ENCODE assay signal across 16 cellular contexts in genomic region chr19:31553844-31554215, GRCh38.
DNase-seq lines count a peak whose midpoint lies in the region; ATAC-seq and TF ChIP-seq lines count a peak whose summit lies in the region.
"Had no signal": no experiment of that assay in that cellular context is flagged by ENCODE, and none has a peak within 500 bp of the region (broad histone marks: within the 10 kb centered on the region; RNA-seq: fewer than 3 reads in every experiment).

No MANE protein-coding gene starts in this region.

- H3K4me1 Mint-ChIP-seq in immature natural killer cell = no peaks in the 10 kb centered on the region
- H3K4me1 Mint-ChIP-seq: CD14-positive monocyte had no signal

- H3K9me2 ChIP-seq in hepatocyte (replicated peaks; ENCODE audit: insufficient read depth) (no peaks in the 10 kb centered on the region), OCI-LY7 (ENCODE audit: insufficient read depth, low read length) (no peaks in the 10 kb centered on the region)

- H3K4me3 Mint-ChIP-seq in immature natural killer cell = no peak overlapping the region
- H3K4me3 Mint-ChIP-seq: CD14-positive monocyte had no signal

- H3K9me3 Mint-ChIP-seq in immature natural killer cell = peaks cover 0 to 1% (median 0%) of the 10 kb centered on the region in 6 donors

- peaks cover 5 to 9% (median 7%) of the 10 kb centered on the region in 3 donors for H3K27me3 Mint-ChIP-seq in immature natural killer cell (ENCODE audit: low read depth in 3 of 3)

- intact Hi-C loops in heart right ventricle (cut with DNase I) = loop anchor here in 1 of 10 donors (10.0 kb wide), 1 partner anchor 859 kb away; no protein-coding TSS in a partner anchor
- intact Hi-C loops in cardiac septum (cut with DNase I) = no loop called here
- intact Hi-C loops in stomach (cut with DNase I; ENCODE audit: low total_unique reads) = no loop called here
- intact Hi-C loops in OCI-LY7 (cut with micrococcal nuclease; ENCODE audit: unreplicated experiment) = no loop called here
- intact Hi-C loops in uterus (cut with DNase I; ENCODE audit: low total_unique reads) = no loop called here

- CTCF ChIA-PET in OCI-LY7 (lab: Charles Lee; ENCODE audit: unreplicated experiment) = no interaction called here

- no peaks in the 10 kb centered on the region for H3K36me3 ChIP-seq in heart right ventricle
- H3K36me3 ChIP-seq in hepatocyte (replicated peaks; ENCODE audit: insufficient read depth, low read depth) = no peaks in the 10 kb centered on the region
- H3K36me3 ChIP-seq in stomach = no peaks in the 10 kb centered on the region
- H3K36me3 ChIP-seq in OCI-LY7 (ENCODE audit: insufficient read depth, low read length) = no peaks in the 10 kb centered on the region
- H3K36me3 ChIP-seq in uterus = no peaks in the 10 kb centered on the region

- DNase-seq in heart right ventricle (peak in 1 of 2 donors; percentile 17), cardiac septum (ENCODE audit: low spot score) (no peak), hepatocyte (ENCODE audit: low spot score) (peak; percentile 12), stomach (no peak), OCI-LY7 (ENCODE audit: low spot score) (no peak), immature natural killer cell (no peak), uterus (no peak)
- DNase-seq in effector CD4-positive, alpha-beta T cell = no peak
- DNase-seq: H7, KBM-7, NCI-H1436, NCI-H2029, NCI-H2171 treated with DMSO at 0.1 percent for 48 hours, NCI-H446 treated with DMSO at 0.1 percent for 48 hours, RPMI8226 had no signal

- H3K27ac ChIP-seq in heart right ventricle (no peak overlapping the region), hepatocyte (no peak overlapping the region), stomach (peak overlapping the region in 3 of 5 donors; percentile 16 to 52 (median 41)), OCI-LY7 (ENCODE audit: low read depth, low read length, poor library complexity, severe bottlenecking) (no peak overlapping the region), uterus (no peak overlapping the region)

- 63 to 67% methylated on average over 8 of the region's 8 CpGs for WGBS in heart right ventricle, 2 donors
- WGBS in hepatocyte (ENCODE audit: low lambda C conversion rate, missing lambda C conversion rate) = 66% methylated on average over 8 of the region's 8 CpGs
- WGBS in stomach, 5 donors = 39 to 49% (median 47%) methylated on average over 8 of the region's 8 CpGs

- no peaks in the 10 kb centered on the region for H4K20me1 ChIP-seq in hepatocyte (ENCODE audit: insufficient read depth, poor library complexity, severe bottlenecking)
- H4K20me1 ChIP-seq in OCI-LY7 (ENCODE audit: insufficient read depth, low read length) = no peaks in the 10 kb centered on the region

- H3K27me3 ChIP-seq in heart right ventricle (peaks cover 0 to 22% (median 0%) of the 10 kb centered on the region in 7 donors), hepatocyte (no peaks in the 10 kb centered on the region), stomach (no peaks in the 10 kb centered on the region), uterus (no peaks in the 10 kb centered on the region)

- H3K4me3 ChIP-seq in heart right ventricle (no peak overlapping the region), hepatocyte (no peak overlapping the region), stomach (no peak overlapping the region), OCI-LY7 (ENCODE audit: low read depth, low read length, poor library complexity, severe bottlenecking) (no peak overlapping the region), uterus (no peak overlapping the region)

- POLR2A ChIA-PET in OCI-LY7 (lab: Charles Lee) = interaction anchor here (0.6 kb wide), 1 partner anchor 573 kb away, joined by 5 read pairs; no protein-coding TSS in a partner anchor

- TF ChIP-seq EP300 in stomach (IDR thresholded peaks at IDR 0.05) = no peak

- H3K4me2 ChIP-seq in hepatocyte (no peak overlapping the region), OCI-LY7 (ENCODE audit: low read length) (no peak overlapping the region)

- no peaks in the 10 kb centered on the region for H3K36me3 Mint-ChIP-seq in immature natural killer cell
- H3K36me3 Mint-ChIP-seq: CD14-positive monocyte had no signal

- TF ChIP-seq POLR2A in stomach (IDR thresholded peaks at IDR 0.05) = no peak
- TF ChIP-seq POLR2A in uterus (IDR thresholded peaks at IDR 0.05) = no peak

- no peaks in the 10 kb centered on the region for H3K79me2 ChIP-seq in hepatocyte
- no peaks in the 10 kb centered on the region for H3K79me2 ChIP-seq in OCI-LY7 (ENCODE audit: insufficient read depth, low read depth, low read length)

- no peaks in the 10 kb centered on the region for H3K4me1 ChIP-seq in heart right ventricle
- H3K4me1 ChIP-seq in hepatocyte (ENCODE audit: insufficient read depth) = no peaks in the 10 kb centered on the region
- H3K4me1 ChIP-seq in stomach = no peaks in the 10 kb centered on the region
- no peaks in the 10 kb centered on the region for H3K4me1 ChIP-seq in OCI-LY7 (ENCODE audit: insufficient read depth, low read length, poor library complexity, severe bottlenecking)
- H3K4me1 ChIP-seq in uterus = no peaks in the 10 kb centered on the region

- H2AFZ ChIP-seq in hepatocyte = no peak overlapping the region
- no peak overlapping the region for H2AFZ ChIP-seq in OCI-LY7 (ENCODE audit: low read length)

- no peak overlapping the region for H3K27ac Mint-ChIP-seq in immature natural killer cell
- H3K27ac Mint-ChIP-seq: CD14-positive monocyte had no signal

- TF ChIP-seq CTCF in heart right ventricle (IDR thresholded peaks at IDR 0.05) = no peak
- no peak for TF ChIP-seq CTCF in hepatocyte (IDR thresholded peaks at IDR 0.05; ENCODE audit: poor library complexity)
- TF ChIP-seq CTCF in stomach (IDR thresholded peaks at IDR 0.05) = no peak
- no peak for TF ChIP-seq CTCF in OCI-LY7 (conservative IDR thresholded peaks at IDR 0.05; ENCODE audit: low read length)
- no peak for TF ChIP-seq CTCF in uterus (IDR thresholded peaks at IDR 0.05)

- BruUV-seq in OCI-LY7 (replicated peaks; lab: Mats Ljungman, UMichigan) = no TSS peak

- peak in 7 of 8 donors; percentile 30 to 65 (median 53) for ATAC-seq in heart right ventricle

- peaks cover 0 to 2% (median 0%) of the 10 kb centered on the region in 11 donors for H3K9me3 ChIP-seq in heart right ventricle
- no peaks in the 10 kb centered on the region for H3K9me3 ChIP-seq in hepatocyte (ENCODE audit: low read depth)
- H3K9me3 ChIP-seq in stomach = peaks cover 0 to 5% (median 2%) of the 10 kb centered on the region in 4 donors
- no peaks in the 10 kb centered on the region for H3K9me3 ChIP-seq in OCI-LY7 (ENCODE audit: low read length)
- no peaks in the 10 kb centered on the region for H3K9me3 ChIP-seq in uterus

Comparison
In these comparisons a context has a peak if more than half of its experiments do, and no peak if none do; other contexts are left out.
1. H3K27ac ChIP-seq: peak in stomach (3 of 5); none in heart right ventricle (0 of 10), hepatocyte (single experiment), OCI-LY7 (single experiment) and uterus (0 of 2).